ENCODE assay signal across 13 cellular contexts in genomic region chr5:131389096-131389868, GRCh38.
DNase-seq lines count a peak whose midpoint lies in the region; ATAC-seq and TF ChIP-seq lines count a peak whose summit lies in the region.
"Had no signal": no experiment of that assay in that cellular context is flagged by ENCODE, and none has a peak within 500 bp of the region (broad histone marks: within the 10 kb centered on the region; RNA-seq: fewer than 3 reads in every experiment).

No MANE protein-coding gene starts in this region.

- intact Hi-C loops in head of caudate nucleus (cut with DNase I), result no loop called here

- ATAC-seq in GM21717 (IDR thresholded peaks at IDR 0.05; ENCODE audit: unreplicated experiment), result peak; percentile 36
- ATAC-seq: heart left ventricle, lower lobe of right lung had no signal

- H3K36me3 Mint-ChIP-seq in activated CD4-positive, alpha-beta T cell treated with anti-CD3 and anti-CD28 coated beads, Interleukin-2, amount 10 ng/mL, durations not matched to agents 7 days and 5 days (ENCODE audit: low read depth), result peaks cover 78% of the 10 kb centered on the region
- H3K36me3 Mint-ChIP-seq in activated CD4-positive, alpha-beta memory T cell treated with anti-CD3 and anti-CD28 coated beads, Interleukin-2, amount 10 ng/mL, durations not matched to agents 7 days and 5 days (ENCODE audit: low read depth), result peaks cover 87% of the 10 kb centered on the region
- peaks cover 51% of the 10 kb centered on the region for H3K36me3 Mint-ChIP-seq in nephron progenitor cell (ENCODE audit: low read depth)

- CTCF ChIA-PET in activated CD4-positive, alpha-beta T cell treated with anti-CD3 and anti-CD28 coated beads, Interleukin-2, amount 10 ng/mL, durations not matched to agents 7 days and 5 days (lab: Charles Lee), result interaction anchor here (1.1 to 1.7 kb wide), 2 partner anchors 124 to 126 kb away, joined by 3 to 5 read pairs; partner anchors contain the start of gene CDC42SE2
- CTCF ChIA-PET in activated CD4-positive, alpha-beta memory T cell treated with anti-CD3 and anti-CD28 coated beads, Interleukin-2, amount 10 ng/mL, durations not matched to agents 7 days and 5 days (lab: Charles Lee), result interaction anchor here (0.6 to 1.4 kb wide), 4 partner anchors 11 to 313 kb away, joined by 3 to 7 read pairs (median 3); no protein-coding TSS in a partner anchor

- no peaks in the 10 kb centered on the region for H3K27me3 Mint-ChIP-seq in activated CD4-positive, alpha-beta T cell treated with anti-CD3 and anti-CD28 coated beads, Interleukin-2, amount 10 ng/mL, durations not matched to agents 7 days and 5 days
- H3K27me3 Mint-ChIP-seq in activated CD4-positive, alpha-beta memory T cell treated with anti-CD3 and anti-CD28 coated beads, Interleukin-2, amount 10 ng/mL, durations not matched to agents 7 days and 5 days, result no peaks in the 10 kb centered on the region
- no peaks in the 10 kb centered on the region for H3K27me3 Mint-ChIP-seq in nephron progenitor cell (ENCODE audit: low read depth, poor library complexity)

- peak overlapping the region; percentile 68 for H3K27ac Mint-ChIP-seq in activated CD4-positive, alpha-beta T cell treated with anti-CD3 and anti-CD28 coated beads, Interleukin-2, amount 10 ng/mL, durations not matched to agents 7 days and 5 days
- H3K27ac Mint-ChIP-seq in activated CD4-positive, alpha-beta memory T cell treated with anti-CD3 and anti-CD28 coated beads, Interleukin-2, amount 10 ng/mL, durations not matched to agents 7 days and 5 days, result peak overlapping the region; percentile 64
- peak overlapping the region; percentile 45 for H3K27ac Mint-ChIP-seq in nephron progenitor cell

- DNase-seq in activated CD4-positive, alpha-beta T cell treated with anti-CD3 and anti-CD28 coated beads, Interleukin-2, amount 10 ng/mL, durations not matched to agents 7 days and 5 days, result no peak
- DNase-seq in activated CD4-positive, alpha-beta T cell treated with anti-CD3 and anti-CD28 coated beads for 4 hours, result no peak
- DNase-seq in activated CD4-positive, alpha-beta memory T cell treated with anti-CD3 and anti-CD28 coated beads, Interleukin-2, amount 10 ng/mL, durations not matched to agents 7 days and 5 days, result no peak
- no peak for DNase-seq in nephron progenitor cell
- no peak for DNase-seq in head of caudate nucleus
- no peak for DNase-seq in NCI-H524 treated with DMSO at 0.1 percent for 48 hours (lab: John Stamatoyannopoulos, UW)
- DNase-seq in AG20443 (ENCODE audit: low spot score), result no peak
- DNase-seq: heart left ventricle, lower lobe of right lung, NCI-H226, ovary, RPMI8226 had no signal

- peaks cover 80% of the 10 kb centered on the region for H3K4me1 Mint-ChIP-seq in activated CD4-positive, alpha-beta T cell treated with anti-CD3 and anti-CD28 coated beads, Interleukin-2, amount 10 ng/mL, durations not matched to agents 7 days and 5 days
- peaks cover 86% of the 10 kb centered on the region for H3K4me1 Mint-ChIP-seq in activated CD4-positive, alpha-beta memory T cell treated with anti-CD3 and anti-CD28 coated beads, Interleukin-2, amount 10 ng/mL, durations not matched to agents 7 days and 5 days
- peaks cover 73% of the 10 kb centered on the region for H3K4me1 Mint-ChIP-seq in nephron progenitor cell

- POLR2A ChIA-PET in activated CD4-positive, alpha-beta T cell treated with anti-CD3 and anti-CD28 coated beads, Interleukin-2, amount 10 ng/mL, durations not matched to agents 7 days and 5 days (lab: Charles Lee), result no interaction called here
- POLR2A ChIA-PET in activated CD4-positive, alpha-beta memory T cell treated with anti-CD3 and anti-CD28 coated beads, Interleukin-2, amount 10 ng/mL, durations not matched to agents 7 days and 5 days (lab: Charles Lee), result interaction anchor here (0.5 to 10.2 kb wide), 3 partner anchors 10 to 125 kb away, joined by 3 to 151 read pairs (median 8); partner anchors contain the start of gene CDC42SE2

- no peak for TF ChIP-seq CTCF in nephron progenitor cell (IDR thresholded peaks at IDR 0.05)

- peak overlapping the region; percentile 2 for H3K4me3 Mint-ChIP-seq in activated CD4-positive, alpha-beta T cell treated with anti-CD3 and anti-CD28 coated beads, Interleukin-2, amount 10 ng/mL, durations not matched to agents 7 days and 5 days
- no peak overlapping the region for H3K4me3 Mint-ChIP-seq in activated CD4-positive, alpha-beta memory T cell treated with anti-CD3 and anti-CD28 coated beads, Interleukin-2, amount 10 ng/mL, durations not matched to agents 7 days and 5 days
- no peak overlapping the region for H3K4me3 Mint-ChIP-seq in nephron progenitor cell

- H3K9me3 Mint-ChIP-seq in activated CD4-positive, alpha-beta T cell treated with anti-CD3 and anti-CD28 coated beads, Interleukin-2, amount 10 ng/mL, durations not matched to agents 7 days and 5 days, result no peaks in the 10 kb centered on the region
- no peaks in the 10 kb centered on the region for H3K9me3 Mint-ChIP-seq in activated CD4-positive, alpha-beta memory T cell treated with anti-CD3 and anti-CD28 coated beads, Interleukin-2, amount 10 ng/mL, durations not matched to agents 7 days and 5 days
- H3K9me3 Mint-ChIP-seq in nephron progenitor cell, result no peaks in the 10 kb centered on the region
